1 cellular context compared by ENCODE assay signal in the genomic region with DNA sequence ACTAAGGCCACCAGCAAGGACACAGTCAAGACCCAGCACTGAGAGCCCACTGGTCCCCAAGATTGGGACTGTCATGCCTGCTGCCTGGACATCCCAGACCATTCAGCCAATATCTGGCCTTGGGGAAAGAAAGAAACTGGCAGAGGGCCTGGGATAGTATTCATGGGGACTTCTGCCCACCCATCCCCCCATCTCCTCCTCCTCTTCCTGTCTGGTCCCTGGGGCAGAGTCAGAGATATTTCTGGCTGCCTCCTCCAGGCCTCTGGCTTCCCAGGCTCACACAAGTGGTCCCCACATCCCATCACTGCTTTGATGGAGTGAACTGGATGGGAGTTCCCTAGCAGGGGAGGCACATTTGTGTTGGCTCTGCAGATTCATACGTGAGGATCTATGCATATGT.
A peak's percentile ranks its signal among the peaks of the same experiment; 100 is the strongest.
TF ChIP-seq lines count a peak whose summit lies in the region.

No MANE protein-coding gene starts in this region.

TF ChIP-seq in GM12878, 131 proteins besides CTCF, POLR2A, EP300 and RAD21:
- TF ChIP-seq MEF2B (IDR thresholded peaks at IDR 0.05; ENCODE audit: partially characterized antibody, poor library complexity, severe bottlenecking) (peak; percentile 8), TCF3 (IDR thresholded peaks at IDR 0.05; ENCODE audit: borderline replicate concordance, insufficient read depth, low read depth, low read length) (no peak)
